ENCODE assay signal across 19 cellular contexts in genomic region chr1:24945354-24946326, GRCh38. TPM values are rescaled to one million over a fixed set of nuclear protein-coding genes. Genes with fewer than 3 reads are reported as not detected.
"Had no signal": no experiment of that assay in that cellular context is flagged by ENCODE, and none has a peak within 500 bp of the region (broad histone marks: within the 10 kb centered on the region; RNA-seq: fewer than 3 reads in every experiment).

No MANE protein-coding gene starts in this region.

- DNase-seq: activated CD4-positive, alpha-beta T cell treated with anti-CD3 and anti-CD28 coated beads, Interleukin-2, amount 10 ng/mL, durations not matched to agents 7 days and 5 days; activated naive CD4-positive, alpha-beta T cell treated with anti-CD3 and anti-CD28 coated beads for 36 hours; activated T-cell treated with anti-CD3 and anti-CD28 coated beads for 4 hours; erythroblast; gastrocnemius medialis; head of caudate nucleus; nucleus accumbens; spleen; stimulated activated naive CD4-positive, alpha-beta T cell; T1000; transverse colon had no signal

- H3K27me3 Mint-ChIP-seq: activated CD4-positive, alpha-beta T cell treated with anti-CD3 and anti-CD28 coated beads, Interleukin-2, amount 10 ng/mL, durations not matched to agents 7 days and 5 days; natural killer cell treated with Interleukin-12 subunit alpha and Interleukin-12 subunit beta and Interleukin-15 and Interleukin-18, amount 100 ng/mL, for 72 hours had no signal

- H3K27ac ChIP-seq: ascending aorta, coronary artery, gastrocnemius medialis, spleen, suprapubic skin, transverse colon, vagina had no signal

- ATAC-seq: gastrocnemius medialis; natural killer cell treated with Interleukin-12 subunit alpha and Interleukin-12 subunit beta and Interleukin-15 and Interleukin-18, amount 100 ng/mL, for 72 hours had no signal

- H3K27me3 ChIP-seq: ascending aorta, gastrocnemius medialis, spleen, vagina had no signal

- H3K4me1 ChIP-seq: ascending aorta, gastrocnemius medialis, suprapubic skin, transverse colon, vagina had no signal

- H3K27ac Mint-ChIP-seq: activated CD4-positive, alpha-beta T cell treated with anti-CD3 and anti-CD28 coated beads, Interleukin-2, amount 10 ng/mL, durations not matched to agents 7 days and 5 days; activated naive CD4-positive, alpha-beta T cell treated with anti-CD3 and anti-CD28 coated beads for 36 hours had no signal

- H3K36me3 ChIP-seq: ascending aorta, gastrocnemius medialis, spleen, suprapubic skin, transverse colon, vagina had no signal

- H3K9me3 ChIP-seq: ascending aorta, gastrocnemius medialis, spleen, suprapubic skin, transverse colon, vagina had no signal

- H3K9me3 Mint-ChIP-seq: activated CD4-positive, alpha-beta T cell treated with anti-CD3 and anti-CD28 coated beads, Interleukin-2, amount 10 ng/mL, durations not matched to agents 7 days and 5 days; activated naive CD4-positive, alpha-beta T cell treated with anti-CD3 and anti-CD28 coated beads for 36 hours; activated T-helper 2 cell treated with anti-CD3 and anti-CD28 coated beads, Interferon-gamma antibody, Interleukin-2, Interleukin-4, amounts not matched to agents 10 μg/mL and 5 μg/mL and 100 μg/mL, durations not matched to agents 14 hours and 24 hours and 36 hours; natural killer cell treated with Interleukin-12 subunit alpha and Interleukin-12 subunit beta and Interleukin-15 and Interleukin-18, amount 100 ng/mL, for 72 hours had no signal

- H3K4me3 ChIP-seq: ascending aorta, coronary artery, gastrocnemius medialis, lung, spleen, suprapubic skin, transverse colon, vagina had no signal

- H3K4me3 Mint-ChIP-seq: activated CD4-positive, alpha-beta T cell treated with anti-CD3 and anti-CD28 coated beads, Interleukin-2, amount 10 ng/mL, durations not matched to agents 7 days and 5 days; activated naive CD4-positive, alpha-beta T cell treated with anti-CD3 and anti-CD28 coated beads for 36 hours; natural killer cell treated with Interleukin-12 subunit alpha and Interleukin-12 subunit beta and Interleukin-15 and Interleukin-18, amount 100 ng/mL, for 72 hours had no signal

RNA-seq across cellular contexts. Expression of gene RUNX3, which starts 15.6 kb away (rescaled TPM):
- polyA plus RNA-seq: keratinocyte had no signal
